12 cellular contexts compared by ENCODE assay signal in the genomic region with DNA sequence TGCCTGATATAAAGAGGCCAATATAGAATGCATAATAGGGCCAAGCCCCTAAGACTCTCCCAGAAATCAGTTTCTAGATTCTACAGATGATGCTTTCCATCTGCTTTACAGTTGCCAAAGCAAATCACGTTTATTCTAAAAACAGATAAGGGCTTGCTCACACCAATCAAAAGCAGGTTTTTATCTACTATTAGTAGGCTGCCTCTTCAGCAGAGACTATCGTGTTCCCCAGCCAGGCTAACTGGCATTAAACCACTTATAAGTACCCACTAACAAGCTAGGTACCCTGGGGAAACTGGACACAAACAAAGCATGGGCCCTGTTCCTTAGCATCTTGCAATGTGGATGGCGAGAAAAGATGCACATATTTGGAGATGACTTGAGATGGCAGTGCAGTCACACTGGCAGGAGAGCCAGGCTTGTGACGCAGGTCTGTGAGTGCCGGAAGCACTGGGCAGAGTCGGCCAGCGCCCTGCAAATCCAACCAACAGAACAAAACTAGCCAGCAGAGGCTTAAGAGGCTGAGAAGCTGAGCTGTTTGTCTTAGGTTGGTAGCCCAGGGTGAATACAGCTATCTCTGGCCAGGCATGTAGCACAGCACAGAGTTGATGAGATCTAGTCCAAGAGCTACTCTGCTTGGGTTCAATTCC.
DNase-seq lines count a peak whose midpoint lies in the region; TF ChIP-seq lines count a peak whose summit lies in the region.
"Had no signal": no experiment of that assay in that cellular context is flagged by ENCODE, and none has a peak within 500 bp of the region (broad histone marks: within the 10 kb centered on the region; RNA-seq: fewer than 3 reads in every experiment).

No MANE protein-coding gene starts in this region.

- no peaks in the 10 kb centered on the region for H4K20me1 ChIP-seq in MM.1S (ENCODE audit: insufficient read depth, low read length)

- POLR2A ChIA-PET in RWPE1 (lab: Yijun Ruan, JAX; ENCODE audit: low non-redundant PET) = no interaction called here

- peaks cover 68% of the 10 kb centered on the region for H3K4me1 Mint-ChIP-seq in brain

- H3K27me3 ChIP-seq in sigmoid colon = no peaks in the 10 kb centered on the region
- H3K27me3 ChIP-seq in MM.1S (replicated peaks; ENCODE audit: insufficient read depth, low read length) = no peaks in the 10 kb centered on the region
- H3K27me3 ChIP-seq in uterus = no peaks in the 10 kb centered on the region
- H3K27me3 ChIP-seq: brain microvascular endothelial cell had no signal

- TF ChIP-seq EP300 in Ishikawa (IDR thresholded peaks at IDR 0.05; ENCODE audit: borderline replicate concordance) = no peak
- TF ChIP-seq EP300 in sigmoid colon (IDR thresholded peaks at IDR 0.05) = peak in 1 of 4 donors; percentile 56

- H3K4me1 ChIP-seq in sigmoid colon = peaks cover 0 to 58% (median 31%) of the 10 kb centered on the region in 4 donors
- no peaks in the 10 kb centered on the region for H3K4me1 ChIP-seq in MM.1S (ENCODE audit: low read length)
- H3K4me1 ChIP-seq in uterus = no peaks in the 10 kb centered on the region

- no peak overlapping the region for H3K9ac ChIP-seq in MM.1S (ENCODE audit: low read length)
- H3K9ac ChIP-seq: KMS-11 had no signal

- no peaks in the 10 kb centered on the region for H3K27me3 Mint-ChIP-seq in brain

- H3K4me3 Mint-ChIP-seq in brain = no peak overlapping the region
- H3K4me3 Mint-ChIP-seq: nephron had no signal

- TF ChIP-seq POLR2A in sigmoid colon (IDR thresholded peaks at IDR 0.05) (no peak), uterus (IDR thresholded peaks at IDR 0.05) (no peak)

- no peak overlapping the region for H3K4me3 ChIP-seq in sigmoid colon
- H3K4me3 ChIP-seq in MM.1S (ENCODE audit: low read length) = no peak overlapping the region
- no peak overlapping the region for H3K4me3 ChIP-seq in uterus

- CTCF ChIA-PET in RWPE1 (lab: Yijun Ruan, JAX) = interaction anchor here (0.5 kb wide), 1 partner anchor 218 kb away, joined by 8 read pairs; no protein-coding TSS in a partner anchor

- TF ChIP-seq RAD21 in Ishikawa (IDR thresholded peaks at IDR 0.05; ENCODE audit: low read depth) = no peak

- no peaks in the 10 kb centered on the region for H3F3A ChIP-seq in MM.1S (ENCODE audit: insufficient read depth, low read length)

- no peaks in the 10 kb centered on the region for H3K36me3 ChIP-seq in sigmoid colon
- no peaks in the 10 kb centered on the region for H3K36me3 ChIP-seq in MM.1S (replicated peaks; ENCODE audit: insufficient read depth, low read length)
- no peaks in the 10 kb centered on the region for H3K36me3 ChIP-seq in uterus
- H3K36me3 ChIP-seq: brain microvascular endothelial cell had no signal

- H3K9me3 Mint-ChIP-seq in brain = no peaks in the 10 kb centered on the region
- H3K9me3 Mint-ChIP-seq: nephron had no signal

- no peak overlapping the region for H3K4me2 ChIP-seq in MM.1S (ENCODE audit: low read depth, low read length)
- H3K4me2 ChIP-seq: KMS-11 had no signal

- no peak for TF ChIP-seq CTCF in brain (conservative IDR thresholded peaks at IDR 0.05)
- TF ChIP-seq CTCF in sigmoid colon (IDR thresholded peaks at IDR 0.05) = no peak
- no peak for TF ChIP-seq CTCF in MM.1S (IDR thresholded peaks at IDR 0.05; ENCODE audit: low read length)
- TF ChIP-seq CTCF in RWPE1 (conservative IDR thresholded peaks at IDR 0.05; ENCODE audit: low read depth) = no peak
- no peak for TF ChIP-seq CTCF in uterus (IDR thresholded peaks at IDR 0.05)

- no peaks in the 10 kb centered on the region for H3K79me2 ChIP-seq in MM.1S (ENCODE audit: low read length)

- no peaks in the 10 kb centered on the region for H3K9me2 ChIP-seq in MM.1S (replicated peaks; ENCODE audit: insufficient read depth, low read length)

- H3K27ac ChIP-seq in sigmoid colon (peak overlapping the region in 3 of 4 donors; percentile 21 to 69 (median 62)), MM.1S (ENCODE audit: low read length) (no peak overlapping the region), RWPE1 (no peak overlapping the region), uterus (peak overlapping the region in 1 of 2 donors; percentile 15)
- H3K27ac ChIP-seq: brain microvascular endothelial cell, KMS-11 had no signal

- WGBS in sigmoid colon, 2 donors = 73% methylated on average over 7 of the region's 7 CpGs

- DNase-seq in hypothalamus (lab: John Stamatoyannopoulos, UW) = peak in 37 of 51 donors; percentile 8 to 76 (median 52)
- no peak for DNase-seq in sigmoid colon
- no peak for DNase-seq in MM.1S
- no peak for DNase-seq in T1000 (lab: John Stamatoyannopoulos, UW)
- DNase-seq in RWPE1 (ENCODE audit: low spot score) = no peak
- no peak for DNase-seq in uterus
- DNase-seq: brain microvascular endothelial cell, SW 1271 had no signal

- H3K9me3 ChIP-seq in sigmoid colon (no peaks in the 10 kb centered on the region), MM.1S (replicated peaks; ENCODE audit: insufficient read depth, low read length) (no peaks in the 10 kb centered on the region), uterus (no peaks in the 10 kb centered on the region)

- no peaks in the 10 kb centered on the region for H3K36me3 Mint-ChIP-seq in brain

- no peak overlapping the region for H2AFZ ChIP-seq in MM.1S (ENCODE audit: low read length)

- peak overlapping the region in 3 of 5 experiments; percentile 30 to 89 (median 80) for H3K27ac Mint-ChIP-seq in brain
- H3K27ac Mint-ChIP-seq: nephron had no signal

- intact Hi-C loops in sigmoid colon (cut with DNase I) (no loop called here), uterus (cut with DNase I; ENCODE audit: low total_unique reads) (no loop called here)

TF ChIP-seq in Ishikawa, 13 proteins besides CTCF, POLR2A, EP300 and RAD21:
- TF ChIP-seq, protein P1, sequence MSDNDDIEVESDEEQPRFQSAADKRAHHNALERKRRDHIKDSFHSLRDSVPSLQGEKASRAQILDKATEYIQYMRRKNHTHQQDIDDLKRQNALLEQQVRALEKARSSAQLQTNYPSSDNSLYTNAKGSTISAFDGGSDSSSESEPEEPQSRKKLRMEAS (IDR thresholded peaks at IDR 0.05) = no peak
- 0 out of 2 replicates have a peak, but pooled peaks have one; percentile 7 for TF ChIP-seq TAF1 (IDR thresholded peaks at IDR 0.05; ENCODE audit: low read depth)
TF ChIP-seq in Ishikawa: peak in this region for 1.

Comparison
In these comparisons a context has a peak if more than half of its experiments do, and no peak if none do; other contexts are left out.
1. DNase-seq: peak in hypothalamus (37 of 51); none in sigmoid colon (single experiment), MM.1S (single experiment), T1000 (single experiment), RWPE1 (single experiment) and uterus (0 of 2).
2. H3K27ac ChIP-seq: peak in sigmoid colon (3 of 4); none in MM.1S (single experiment) and RWPE1 (single experiment).